Comparison of ENCODE assay signal across 40 cellular contexts in genomic region chr2:8054070-8054469, GRCh38.
"Had no signal": no experiment of that assay in that cellular context is flagged by ENCODE, and none has a peak within 500 bp of the region (broad histone marks: within the 10 kb centered on the region; RNA-seq: fewer than 3 reads in every experiment).

No MANE protein-coding gene starts in this region.

- H3K27me3 ChIP-seq: adrenal gland, ascending aorta, body of pancreas, brain microvascular endothelial cell, breast epithelium, cardiac muscle cell had no signal

- H3K4me3 Mint-ChIP-seq: activated naive CD4-positive, alpha-beta T cell treated with anti-CD3 and anti-CD28 coated beads for 36 hours; activated naive CD4-positive, alpha-beta T cell treated with anti-CD3 and anti-CD28 coated beads, Interleukin-2, amount 10 ng/mL, durations not matched to agents 7 days and 5 days; activated naive CD4-positive, alpha-beta T cell treated with anti-CD3 and anti-CD28 coated beads, Interleukin-2, amount 50 U/mL, for 24 hours; activated naive CD8-positive, alpha-beta T cell; activated naive CD8-positive, alpha-beta T cell treated with anti-CD3 and anti-CD28 coated beads for 36 hours; activated naive CD8-positive, alpha-beta T cell treated with anti-CD3 and anti-CD28 coated beads, Interleukin-2, amount 10 ng/mL, durations not matched to agents 7 days and 5 days; activated naive CD8-positive, alpha-beta T cell treated with anti-CD3 and anti-CD28 coated beads, Interleukin-2, amount 50 U/mL, for 24 hours; activated T-cell treated with anti-CD3 and anti-CD28 coated beads, Interleukin-2, amount 50 U/mL, for 24 hours; activated T-cell treated with anti-CD3 and anti-CD28 coated beads, Interleukin-2, amount 50 U/mL, for 4 hours; activated T-cell treated with anti-CD3 and anti-CD28 coated beads, Interleukin-2, amount 50 U/mL, for 72 hours; activated T-helper 1 cell treated with anti-CD3 and anti-CD28 coated beads, Interleukin-12 subunit alpha, Interleukin-12 subunit beta, Interleukin-2, Interleukin-4 antibody, amounts not matched to agents 30 ng/mL and 10 ng/mL and 1 ng/mL, durations not matched to agents 14 hours and 24 hours and 36 hours; brain; central memory CD8-positive, alpha-beta T cell had no signal

- ATAC-seq: activated naive CD4-positive, alpha-beta T cell treated with anti-CD3 and anti-CD28 coated beads, Interleukin-2, amount 50 U/mL, for 72 hours; activated naive CD8-positive, alpha-beta T cell treated with anti-CD3 and anti-CD28 coated beads, Interleukin-2, amount 50 U/mL, for 24 hours; activated T-cell treated with anti-CD3 and anti-CD28 coated beads, Interleukin-2, amount 50 U/mL, for 4 hours; activated T-cell treated with anti-CD3 and anti-CD28 coated beads, Interleukin-2, amount 50 U/mL, for 72 hours; activated T-helper 17 cell treated with anti-CD3 and anti-CD28 coated beads, Interleukin-2, amount 50 U/mL, for 72 hours; body of pancreas had no signal

- DNase-seq: activated effector memory CD4-positive, alpha-beta T cell treated with anti-CD3 and anti-CD28 coated beads, Interleukin-2, amount 50 U/mL, for 16 hours; activated effector memory CD4-positive, alpha-beta T cell treated with Interleukin-2 at 50 U/mL for 16 hours; activated gamma-delta T cell; activated gamma-delta T cell treated with Interleukin-2 at 50 U/mL for 16 hours; activated naive CD4-positive, alpha-beta T cell; activated naive CD4-positive, alpha-beta T cell treated with anti-CD3 and anti-CD28 coated beads for 36 hours; activated naive CD4-positive, alpha-beta T cell treated with anti-CD3 and anti-CD28 coated beads, Interleukin-2, amount 10 ng/mL, durations not matched to agents 7 days and 5 days; activated naive CD4-positive, alpha-beta T cell treated with anti-CD3 and anti-CD28 coated beads, Interleukin-2, amount 50 U/mL, for 16 hours; activated naive CD4-positive, alpha-beta T cell treated with Interleukin-2 at 50 U/mL for 16 hours; activated naive CD8-positive, alpha-beta T cell treated with anti-CD3 and anti-CD28 coated beads for 36 hours; activated naive CD8-positive, alpha-beta T cell treated with anti-CD3 and anti-CD28 coated beads, Interleukin-2, amount 10 ng/mL, durations not matched to agents 7 days and 5 days; activated naive CD8-positive, alpha-beta T cell treated with anti-CD3 and anti-CD28 coated beads, Interleukin-2, amount 50 U/mL, for 24 hours; activated T-cell treated with anti-CD3 and anti-CD28 coated beads, Interleukin-2, amount 50 U/mL, for 1 hour; activated T-cell treated with anti-CD3 and anti-CD28 coated beads, Interleukin-2, amount 50 U/mL, for 24 hours; activated T-cell treated with anti-CD3 and anti-CD28 coated beads, Interleukin-2, amount 50 U/mL, for 4 hours; activated T-cell treated with anti-CD3 and anti-CD28 coated beads, Interleukin-2, amount 50 U/mL, for 48 hours; activated T-cell treated with anti-CD3 and anti-CD28 coated beads, Interleukin-2, amount 50 U/mL, for 72 hours; adrenal gland; amniotic stem cell; amygdala; anterior cingulate cortex; aorta; body of pancreas; brain microvascular endothelial cell; caudate nucleus; central memory CD4-positive, alpha-beta T cell; cerebellar nuclear complex had no signal

- H3K27ac ChIP-seq: adrenal gland, ascending aorta, body of pancreas, brain microvascular endothelial cell, breast epithelium, cardiac muscle cell had no signal

- H3K9me3 ChIP-seq: adrenal gland, ascending aorta, body of pancreas, breast epithelium had no signal

- FAIRE-seq: astrocyte, bronchial epithelial cell had no signal

- H3K4me1 ChIP-seq: body of pancreas, breast epithelium had no signal

- H3K9me3 Mint-ChIP-seq: activated naive CD4-positive, alpha-beta T cell treated with anti-CD3 and anti-CD28 coated beads, Interleukin-2, amount 50 U/mL, for 24 hours had no signal

- H3K4me3 ChIP-seq: adrenal gland, ascending aorta, body of pancreas, breast epithelium, cardiac muscle cell had no signal

- H3K27ac Mint-ChIP-seq: activated naive CD4-positive, alpha-beta T cell treated with anti-CD3 and anti-CD28 coated beads for 36 hours; activated naive CD4-positive, alpha-beta T cell treated with anti-CD3 and anti-CD28 coated beads, Interleukin-2, amount 10 ng/mL, durations not matched to agents 7 days and 5 days; activated naive CD4-positive, alpha-beta T cell treated with anti-CD3 and anti-CD28 coated beads, Interleukin-2, amount 50 U/mL, for 72 hours; activated naive CD8-positive, alpha-beta T cell; activated naive CD8-positive, alpha-beta T cell treated with anti-CD3 and anti-CD28 coated beads for 36 hours; activated naive CD8-positive, alpha-beta T cell treated with anti-CD3 and anti-CD28 coated beads, Interleukin-2, amount 10 ng/mL, durations not matched to agents 7 days and 5 days; activated naive CD8-positive, alpha-beta T cell treated with anti-CD3 and anti-CD28 coated beads, Interleukin-2, amount 50 U/mL, for 24 hours; activated T-cell treated with anti-CD3 and anti-CD28 coated beads, Interleukin-2, amount 50 U/mL, for 24 hours; activated T-cell treated with anti-CD3 and anti-CD28 coated beads, Interleukin-2, amount 50 U/mL, for 72 hours; activated T-helper 1 cell treated with anti-CD3 and anti-CD28 coated beads, Interleukin-12 subunit alpha, Interleukin-12 subunit beta, Interleukin-2, Interleukin-4 antibody, amounts not matched to agents 30 ng/mL and 10 ng/mL and 1 ng/mL, durations not matched to agents 14 hours and 24 hours and 36 hours; activated T-helper 2 cell treated with anti-CD3 and anti-CD28 coated beads, Interferon-gamma antibody, Interleukin-2, Interleukin-4, amounts not matched to agents 10 μg/mL and 5 μg/mL and 100 μg/mL, durations not matched to agents 14 hours and 24 hours and 36 hours; brain had no signal

- H3K36me3 ChIP-seq: adrenal gland, ascending aorta, brain microvascular endothelial cell, breast epithelium, cardiac muscle cell had no signal

- H3K27me3 Mint-ChIP-seq: activated naive CD4-positive, alpha-beta T cell treated with anti-CD3 and anti-CD28 coated beads, Interleukin-2, amount 10 ng/mL, durations not matched to agents 7 days and 5 days; activated naive CD4-positive, alpha-beta T cell treated with anti-CD3 and anti-CD28 coated beads, Interleukin-2, amount 50 U/mL, for 24 hours; activated naive CD8-positive, alpha-beta T cell; activated naive CD8-positive, alpha-beta T cell treated with anti-CD3 and anti-CD28 coated beads for 36 hours; activated naive CD8-positive, alpha-beta T cell treated with anti-CD3 and anti-CD28 coated beads, Interleukin-2, amount 10 ng/mL, durations not matched to agents 7 days and 5 days; activated T-cell treated with anti-CD3 and anti-CD28 coated beads, Interleukin-2, amount 50 U/mL, for 24 hours; activated T-helper 17 cell treated with anti-CD3 and anti-CD28 coated beads, Interleukin-2, amount 50 U/mL, for 72 hours; brain; central memory CD8-positive, alpha-beta T cell had no signal
